In the genomic region with DNA sequence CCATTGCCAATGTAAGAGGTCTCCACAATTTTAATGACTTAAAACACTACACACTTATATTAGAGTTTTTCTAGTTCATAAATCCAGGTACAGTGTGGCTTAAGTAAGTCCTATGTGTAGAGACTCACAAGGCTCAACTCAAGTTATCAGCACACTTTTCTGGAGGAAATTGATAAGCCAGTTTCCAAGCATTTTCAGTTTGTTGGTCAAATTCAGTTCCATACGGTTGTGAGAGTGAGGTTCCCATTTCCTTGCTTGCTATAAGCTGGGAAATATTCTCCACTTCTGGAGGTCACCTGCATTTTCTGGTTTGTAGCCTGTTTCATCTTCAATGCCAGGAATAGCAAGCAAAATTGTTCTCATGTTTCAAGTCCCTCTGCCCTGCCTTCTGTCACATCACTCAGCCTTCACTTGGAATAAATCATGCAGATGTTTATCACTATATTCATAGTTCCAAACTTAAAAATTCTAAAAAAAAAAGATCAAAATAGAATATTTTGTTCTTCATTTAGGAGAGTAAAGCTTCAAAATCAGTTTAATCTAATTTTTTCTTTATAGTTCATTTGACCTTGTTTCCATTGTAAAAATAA, we compare ENCODE assay signal across 27 cellular contexts.
"Had no signal": no experiment of that assay in that cellular context is flagged by ENCODE, and none has a peak within 500 bp of the region (broad histone marks: within the 10 kb centered on the region; RNA-seq: fewer than 3 reads in every experiment).

No MANE protein-coding gene starts in this region.

- H3K4me1 ChIP-seq: Peyer's patch, SJCRH30 had no signal

- H3K36me3 ChIP-seq: Peyer's patch, SJCRH30 had no signal

- H3K9me3 ChIP-seq: SJCRH30, SK-N-SH had no signal

- H3K9ac ChIP-seq: SK-N-SH had no signal

- H3K27me3 ChIP-seq: Peyer's patch, SJCRH30 had no signal

- H3K27ac ChIP-seq: Peyer's patch, RWPE1, SJCRH30 had no signal

- H3K4me3 ChIP-seq: Peyer's patch, SJCRH30 had no signal

- DNase-seq: activated B cell treated with CpG ODN at 0.5 μM for 24 hours; activated CD4-positive, alpha-beta T cell treated with anti-CD3 and anti-CD28 coated beads for 1 hour; activated CD4-positive, alpha-beta T cell treated with anti-CD3 and anti-CD28 coated beads, Interleukin-2, amount 10 ng/mL, durations not matched to agents 24 days and 14 days; activated CD4-positive, alpha-beta T cell treated with anti-CD3 and anti-CD28 coated beads, Interleukin-2, amount 50 U/mL, for 48 hours; activated CD8-positive, alpha-beta memory T cell treated with anti-CD3 and anti-CD28 coated beads, Interleukin-2, amount 10 ng/mL, durations not matched to agents 7 days and 5 days; activated effector memory CD4-positive, alpha-beta T cell treated with anti-CD3 and anti-CD28 coated beads, Interleukin-2, amount 50 U/mL, for 16 hours; activated naive CD4-positive, alpha-beta T cell treated with Interleukin-2 at 50 U/mL for 16 hours; activated naive CD8-positive, alpha-beta T cell treated with anti-CD3 and anti-CD28 coated beads, Interleukin-2, amount 50 U/mL, for 24 hours; activated T-cell treated with anti-CD3 and anti-CD28 coated beads, Interleukin-2, amount 50 U/mL, for 4 hours; amygdala; cortex of kidney; Karpas-422; MM.1S; NCI-H1105; NCI-H1436; NCI-H187 treated with DMSO at 0.1 percent for 48 hours; NCI-H345; NCI-H510A treated with DMSO at 0.1 percent for 48 hours; NCI-H748 treated with DMSO at 0.1 percent for 48 hours; Peyer's patch; Right ventricle myocardium superior; SJCRH30; SK-N-SH; T-helper 1 cell had no signal

- H3K4me2 ChIP-seq: SK-N-SH had no signal

- FAIRE-seq: astrocyte had no signal

- ATAC-seq: activated CD8-positive, alpha-beta memory T cell treated with anti-CD3 and anti-CD28 coated beads, Interleukin-2, amount 10 ng/mL, durations not matched to agents 7 days and 5 days; activated naive CD4-positive, alpha-beta T cell treated with anti-CD3 and anti-CD28 coated beads, Interleukin-2, amount 50 U/mL, for 72 hours; activated naive CD8-positive, alpha-beta T cell treated with anti-CD3 and anti-CD28 coated beads, Interleukin-2, amount 50 U/mL, for 24 hours; activated T-cell treated with anti-CD3 and anti-CD28 coated beads, Interleukin-2, amount 50 U/mL, for 4 hours had no signal
